In genomic region chr12:123043536-123044001, GRCh38 we compare ENCODE assay signal across 8 cellular contexts.
A peak's percentile ranks its signal among the peaks of the same experiment; 100 is the strongest.
DNase-seq lines count a peak whose midpoint lies in the region; ATAC-seq, FAIRE-seq and TF ChIP-seq lines count a peak whose summit lies in the region.

No MANE protein-coding gene starts in this region.

- ATAC-seq in CD8-positive, alpha-beta T cell: peak; percentile 98
- peak; percentile 99 for ATAC-seq in stimulated activated naive CD8-positive, alpha-beta T cell treated with anti-CD3 and anti-CD28 coated beads, Interleukin-15, Interleukin-2, amounts not matched to agents 100 U/mL and 50 U/mL, for 24 hours
- ATAC-seq in GM21786 (IDR thresholded peaks at IDR 0.05; ENCODE audit: unreplicated experiment): no peak

- intact Hi-C loops in CD8-positive, alpha-beta T cell (cut with DNase I, micrococcal nuclease): loop anchor here (1.0 to 5.0 kb wide), 9 partner anchors 32 to 559 kb away; partner anchors contain the start of genes PITPNM2 (in 2 of the 2), ARL6IP4 (in 1 of the 2) and DDX55 (in 1 of the 2)
- intact Hi-C loops in activated T-helper 2 cell treated with anti-CD3 and anti-CD28 coated beads, Interferon-gamma antibody, Interleukin-2, Interleukin-4, amounts not matched to agents 10 μg/mL and 5 μg/mL and 100 μg/mL, durations not matched to agents 14 hours and 24 hours and 36 hours (cut with micrococcal nuclease): loop anchor here (1.0 kb wide), 3 partner anchors 32 to 195 kb away; partner anchors contain the start of gene PITPNM2

- no peaks in the 10 kb centered on the region for H4K20me1 ChIP-seq in neural cell (ENCODE audit: insufficient read depth)

- TF ChIP-seq EP300 in neural cell (conservative IDR thresholded peaks at IDR 0.05; ENCODE audit: poor library complexity, severe bottlenecking): no peak

- TF ChIP-seq CTCF in CD8-positive, alpha-beta T cell (IDR thresholded peaks at IDR 0.05): peak; percentile 58
- peak; percentile 55 for TF ChIP-seq CTCF in neural cell (IDR thresholded peaks at IDR 0.05; ENCODE audit: poor library complexity, severe bottlenecking)

- no peaks in the 10 kb centered on the region for H3K9me2 ChIP-seq in neural cell (ENCODE audit: insufficient read depth, low read length)

- H3K4me1 ChIP-seq in CD8-positive, alpha-beta T cell (ENCODE audit: insufficient read depth, low read length): peaks cover 18% of the 10 kb centered on the region

- H3K27me3 ChIP-seq in CD8-positive, alpha-beta T cell (ENCODE audit: insufficient read depth, low read length): no peaks in the 10 kb centered on the region
- H3K27me3 ChIP-seq in neural cell (ENCODE audit: insufficient read depth, low read depth, low read length): no peaks in the 10 kb centered on the region

- H3K9ac ChIP-seq in neural cell (ENCODE audit: low read length): no peak overlapping the region

- peaks cover 30% of the 10 kb centered on the region for H3K4me1 Mint-ChIP-seq in CD8-positive, alpha-beta T cell (ENCODE audit: low read depth)
- H3K4me1 Mint-ChIP-seq in activated T-helper 2 cell treated with anti-CD3 and anti-CD28 coated beads, Interferon-gamma antibody, Interleukin-2, Interleukin-4, amounts not matched to agents 10 μg/mL and 5 μg/mL and 100 μg/mL, durations not matched to agents 14 hours and 24 hours and 36 hours (ENCODE audit: low read depth): peaks cover 16% of the 10 kb centered on the region

- no peak overlapping the region for H3K4me3 ChIP-seq in CD8-positive, alpha-beta T cell (ENCODE audit: low read depth, low read length)
- H3K4me3 ChIP-seq in neural cell (ENCODE audit: low read length): no peak overlapping the region

- FAIRE-seq in RCC 7860 (lab: Jason Lieb, UNC): peak; percentile 89

- H3K27ac ChIP-seq in CD8-positive, alpha-beta T cell (ENCODE audit: low read depth, low read length): peak overlapping the region; percentile 43
- no peak overlapping the region for H3K27ac ChIP-seq in neural cell (ENCODE audit: low read length)

- TF ChIP-seq RAD21 in neural cell (conservative IDR thresholded peaks at IDR 0.05): peak; percentile 62

- H3K36me3 Mint-ChIP-seq in CD8-positive, alpha-beta T cell: no peaks in the 10 kb centered on the region
- H3K36me3 Mint-ChIP-seq in activated T-helper 2 cell treated with anti-CD3 and anti-CD28 coated beads, Interferon-gamma antibody, Interleukin-2, Interleukin-4, amounts not matched to agents 10 μg/mL and 5 μg/mL and 100 μg/mL, durations not matched to agents 14 hours and 24 hours and 36 hours (ENCODE audit: low read depth): no peaks in the 10 kb centered on the region

- peak; percentile 37 to 88 (median 73) for DNase-seq in CD8-positive, alpha-beta T cell
- DNase-seq in HS-5 (ENCODE audit: low read depth) (peak; percentile 87), RCC 7860 (ENCODE audit: low spot score) (peak; percentile 96), fibroblast of peridontal ligament (ENCODE audit: extremely low read depth) (peak; percentile 98)
- peak; percentile 56 for DNase-seq in activated T-helper 2 cell treated with anti-CD3 and anti-CD28 coated beads, Interferon-gamma antibody, Interleukin-2, Interleukin-4, amounts not matched to agents 10 μg/mL and 5 μg/mL and 100 μg/mL, durations not matched to agents 14 hours and 24 hours and 36 hours (ENCODE audit: low spot score)
- DNase-seq in stimulated activated naive CD8-positive, alpha-beta T cell treated with anti-CD3 and anti-CD28 coated beads, Interleukin-15, Interleukin-2, amounts not matched to agents 100 U/mL and 50 U/mL, for 24 hours: peak; percentile 82

- H3K79me2 ChIP-seq in neural cell (replicated peaks; ENCODE audit: insufficient read depth, low read length): no peaks in the 10 kb centered on the region

- peak overlapping the region; percentile 91 for H3K27ac Mint-ChIP-seq in CD8-positive, alpha-beta T cell
- peak overlapping the region; percentile 56 for H3K27ac Mint-ChIP-seq in activated T-helper 2 cell treated with anti-CD3 and anti-CD28 coated beads, Interferon-gamma antibody, Interleukin-2, Interleukin-4, amounts not matched to agents 10 μg/mL and 5 μg/mL and 100 μg/mL, durations not matched to agents 14 hours and 24 hours and 36 hours

- CTCF ChIA-PET in CD8-positive, alpha-beta T cell (lab: Charles Lee): interaction anchor here (0.6 to 6.6 kb wide), 29 partner anchors 9 to 275 kb away, joined by 3 to 57 read pairs (median 4); partner anchors contain the start of genes MPHOSPH9, MTRFR and PITPNM2

- H3K9me3 ChIP-seq in CD8-positive, alpha-beta T cell (ENCODE audit: low read length): no peaks in the 10 kb centered on the region
- no peaks in the 10 kb centered on the region for H3K9me3 ChIP-seq in neural cell (ENCODE audit: low read length)

- POLR2A ChIA-PET in CD8-positive, alpha-beta T cell (lab: Charles Lee): interaction anchor here (0.6 to 3.0 kb wide), 14 partner anchors 12 to 943 kb away, joined by 3 to 19 read pairs (median 4); partner anchors contain the start of genes MPHOSPH9 and MTRFR

- no peak overlapping the region for H2AFZ ChIP-seq in neural cell (ENCODE audit: low read depth, low read length)

- H3K4me2 ChIP-seq in neural cell (ENCODE audit: low read length): no peak overlapping the region

- no peaks in the 10 kb centered on the region for H3K27me3 Mint-ChIP-seq in CD8-positive, alpha-beta T cell (ENCODE audit: low read depth)
- no peaks in the 10 kb centered on the region for H3K27me3 Mint-ChIP-seq in activated T-helper 2 cell treated with anti-CD3 and anti-CD28 coated beads, Interferon-gamma antibody, Interleukin-2, Interleukin-4, amounts not matched to agents 10 μg/mL and 5 μg/mL and 100 μg/mL, durations not matched to agents 14 hours and 24 hours and 36 hours (ENCODE audit: low read depth)

- peak overlapping the region; percentile 37 for H3K4me3 Mint-ChIP-seq in CD8-positive, alpha-beta T cell
- no peak overlapping the region for H3K4me3 Mint-ChIP-seq in activated T-helper 2 cell treated with anti-CD3 and anti-CD28 coated beads, Interferon-gamma antibody, Interleukin-2, Interleukin-4, amounts not matched to agents 10 μg/mL and 5 μg/mL and 100 μg/mL, durations not matched to agents 14 hours and 24 hours and 36 hours (ENCODE audit: low read depth)

- H3K9me3 Mint-ChIP-seq in CD8-positive, alpha-beta T cell: no peaks in the 10 kb centered on the region
- H3K9me3 Mint-ChIP-seq in activated T-helper 2 cell treated with anti-CD3 and anti-CD28 coated beads, Interferon-gamma antibody, Interleukin-2, Interleukin-4, amounts not matched to agents 10 μg/mL and 5 μg/mL and 100 μg/mL, durations not matched to agents 14 hours and 24 hours and 36 hours: no peaks in the 10 kb centered on the region

- H3K36me3 ChIP-seq in CD8-positive, alpha-beta T cell (ENCODE audit: insufficient read depth, low read length): no peaks in the 10 kb centered on the region
- H3K36me3 ChIP-seq in neural cell (ENCODE audit: insufficient read depth, low read length): no peaks in the 10 kb centered on the region

- no peaks in the 10 kb centered on the region for H3F3A ChIP-seq in neural cell (ENCODE audit: insufficient read depth, low read length, poor library complexity, severe bottlenecking)

TF ChIP-seq in neural cell, 6 proteins besides CTCF, POLR2A, EP300 and RAD21:
- TF ChIP-seq SMC3 (conservative IDR thresholded peaks at IDR 0.05; ENCODE audit: poor library complexity) (peak; percentile 63), POLR2AphosphoS5 (IDR thresholded peaks at IDR 0.05) (no peak), MXI1 (conservative IDR thresholded peaks at IDR 0.05; ENCODE audit: poor library complexity, severe bottlenecking) (no peak), REST (IDR thresholded peaks at IDR 0.05; ENCODE audit: borderline replicate concordance) (no peak), TAF1 (IDR thresholded peaks at IDR 0.05; ENCODE audit: low read depth) (no peak)
TF ChIP-seq in neural cell: peak in this region for 1.
